In the genomic region with DNA sequence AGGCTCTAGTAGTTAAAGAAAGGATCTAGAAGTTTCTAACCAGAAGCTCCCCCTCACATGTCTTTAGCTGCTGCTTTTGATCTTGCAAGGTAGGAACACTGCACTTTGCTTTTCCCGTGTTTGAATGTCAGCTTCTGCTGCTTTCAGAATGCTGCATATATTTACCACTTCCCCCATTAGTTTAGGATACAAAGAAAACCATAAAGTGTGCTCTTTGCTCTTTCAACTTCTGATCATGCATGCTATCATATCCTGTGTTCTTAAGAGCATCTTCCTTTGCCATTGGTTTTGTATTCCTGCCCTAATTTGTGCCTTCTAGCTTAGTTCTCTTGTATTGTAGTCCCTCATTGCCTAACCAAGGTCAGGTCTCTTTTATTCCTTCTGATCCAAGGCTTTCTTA, we compare ENCODE assay signal across 9 cellular contexts. TPM values are rescaled to one million over a fixed set of nuclear protein-coding genes. Genes with fewer than 3 reads are reported as not detected.
A peak's percentile ranks its signal among the peaks of the same experiment; 100 is the strongest.
DNase-seq lines count a peak whose midpoint lies in the region; ATAC-seq and TF ChIP-seq lines count a peak whose summit lies in the region.
"Had no signal": no experiment of that assay in that cellular context is flagged by ENCODE, and none has a peak within 500 bp of the region (broad histone marks: within the 10 kb centered on the region; RNA-seq: fewer than 3 reads in every experiment).

No MANE protein-coding gene starts in this region.

- TF ChIP-seq CTCF in SK-N-SH (IDR thresholded peaks at IDR 0.05): no peak
- TF ChIP-seq CTCF in activated CD8-positive, alpha-beta T cell treated with anti-CD3 and anti-CD28 coated beads for 36 hours (IDR thresholded peaks at IDR 0.05): no peak
- TF ChIP-seq CTCF in left lung (IDR thresholded peaks at IDR 0.05): no peak
- TF ChIP-seq CTCF in stomach (IDR thresholded peaks at IDR 0.05): no peak

- H3K27me3 ChIP-seq in SK-N-SH (ENCODE audit: insufficient read depth) (no peaks in the 10 kb centered on the region), left lung (no peaks in the 10 kb centered on the region), stomach (no peaks in the 10 kb centered on the region)

- POLR2A ChIA-PET in SK-N-SH (lab: Yijun Ruan, JAX): interaction anchor here (1.2 kb wide), 1 partner anchor 44 kb away, joined by 3 read pairs; no protein-coding TSS in a partner anchor
- POLR2A ChIA-PET in activated CD8-positive, alpha-beta T cell treated with anti-CD3 and anti-CD28 coated beads for 36 hours (lab: Charles Lee): interaction anchor here (0.7 to 1.5 kb wide), 3 partner anchors 15 to 361 kb away, joined by 3 to 5 read pairs (median 4); no protein-coding TSS in a partner anchor

- H4K20me1 ChIP-seq in SK-N-SH (ENCODE audit: insufficient read depth): peaks cover 46% of the 10 kb centered on the region

- peak overlapping the region; percentile 51; the same call in 1 of the 2 replicates for H3K4me2 ChIP-seq in SK-N-SH

- peaks cover 90% of the 10 kb centered on the region for H3K79me2 ChIP-seq in SK-N-SH (ENCODE audit: insufficient read depth)

- H3K9ac ChIP-seq in SK-N-SH: no peak overlapping the region

- no peaks in the 10 kb centered on the region for H3K27me3 Mint-ChIP-seq in activated CD8-positive, alpha-beta T cell treated with anti-CD3 and anti-CD28 coated beads for 36 hours

- peaks cover 81% of the 10 kb centered on the region for H3K4me1 Mint-ChIP-seq in activated CD8-positive, alpha-beta T cell treated with anti-CD3 and anti-CD28 coated beads for 36 hours (ENCODE audit: low read depth)

- TF ChIP-seq RAD21 in SK-N-SH (IDR thresholded peaks at IDR 0.05; ENCODE audit: low read length): no peak

- H3K36me3 ChIP-seq in SK-N-SH (replicated peaks in 1 of 2; ENCODE audit: control insufficient read depth in 1 of 2, insufficient read depth in 2 of 2, low read length in 1 of 2): peaks cover 16 to 37% of the 10 kb centered on the region in 2 experiments
- peaks cover 0 to 20% of the 10 kb centered on the region in 2 donors for H3K36me3 ChIP-seq in left lung
- H3K36me3 ChIP-seq in stomach: peaks cover 12 to 32% (median 25%) of the 10 kb centered on the region in 4 donors

- intact Hi-C loops in activated CD8-positive, alpha-beta T cell treated with anti-CD3 and anti-CD28 coated beads for 36 hours (cut with micrococcal nuclease): no loop called here
- intact Hi-C loops in left lung (cut with DNase I) (no loop called here), stomach (cut with DNase I; ENCODE audit: low total_unique reads) (no loop called here)

- H3K9me3 ChIP-seq in SK-N-SH (no peaks in the 10 kb centered on the region), left lung (no peaks in the 10 kb centered on the region), stomach (no peaks in the 10 kb centered on the region)

- CTCF ChIA-PET in SK-N-SH (lab: Yijun Ruan, JAX): interaction anchor here (1.1 kb wide), 2 partner anchors 14 to 183 kb away, joined by 3 to 5 read pairs; no protein-coding TSS in a partner anchor
- CTCF ChIA-PET in activated CD8-positive, alpha-beta T cell treated with anti-CD3 and anti-CD28 coated beads for 36 hours (lab: Charles Lee): interaction anchor here (1.1 to 2.2 kb wide), 5 partner anchors 10 to 224 kb away, joined by 3 to 6 read pairs (median 5); no protein-coding TSS in a partner anchor

- peaks cover 20% of the 10 kb centered on the region for H3F3A ChIP-seq in SK-N-SH (replicated peaks; ENCODE audit: insufficient read depth)

- TF ChIP-seq EP300 in SK-N-SH (IDR thresholded peaks at IDR 0.05; ENCODE audit: borderline replicate concordance in 1 of 2, low read depth in 1 of 2, low read length in 1 of 2) (no peak), stomach (IDR thresholded peaks at IDR 0.05) (no peak)

- peaks cover 43% of the 10 kb centered on the region for H3K36me3 Mint-ChIP-seq in activated CD8-positive, alpha-beta T cell treated with anti-CD3 and anti-CD28 coated beads for 36 hours (ENCODE audit: low read depth)

- H3K4me1 ChIP-seq in SK-N-SH (ENCODE audit: control insufficient read depth in 1 of 2, insufficient read depth in 2 of 2, low read depth in 1 of 2, low read length in 1 of 2) (peaks cover 23 to 46% of the 10 kb centered on the region in 2 experiments), left lung (peaks cover 34 to 50% of the 10 kb centered on the region in 2 donors), stomach (peaks cover 42 to 79% (median 60%) of the 10 kb centered on the region in 4 donors)

- peak overlapping the region; percentile 31 for H3K4me3 Mint-ChIP-seq in activated CD8-positive, alpha-beta T cell treated with anti-CD3 and anti-CD28 coated beads for 36 hours

- no peak overlapping the region for H3K4me3 ChIP-seq in SK-N-SH (ENCODE audit: low read depth in 2 of 2, low read length in 1 of 2)
- no peak overlapping the region for H3K4me3 ChIP-seq in left lung
- no peak overlapping the region for H3K4me3 ChIP-seq in stomach

- ATAC-seq in SK-N-SH treated with all-trans-retinoic acid at 6 μM for 48 hours (no peak), left lung (no peak), HG03196 (IDR thresholded peaks at IDR 0.05; ENCODE audit: unreplicated experiment) (no peak), GM21786 (IDR thresholded peaks at IDR 0.05; ENCODE audit: unreplicated experiment) (no peak)
- ATAC-seq in activated CD8-positive, alpha-beta T cell treated with anti-CD3 and anti-CD28 coated beads for 36 hours: peak; percentile 24

- 89% methylated on average over 1 of the region's 1 CpG for WGBS in SK-N-SH (ENCODE audit: low lambda C conversion rate)
- WGBS in stomach, 5 donors: 15 to 33% (median 23%) methylated on average over 1 of the region's 1 CpG

- no peak for TF ChIP-seq POLR2A in stomach (IDR thresholded peaks at IDR 0.05)

- H2AFZ ChIP-seq in SK-N-SH (ENCODE audit: low read depth): no peak overlapping the region

- DNase-seq in SK-N-SH (no peak), left lung (no peak), stomach (no peak), NCI-H2029 treated with DMSO at 0.1 percent for 48 hours (lab: John Stamatoyannopoulos, UW) (no peak)
- DNase-seq in activated CD8-positive, alpha-beta T cell treated with anti-CD3 and anti-CD28 coated beads for 36 hours: no peak
- DNase-seq: SHP77 treated with DMSO at 0.1 percent for 48 hours had no signal

- H3K27ac Mint-ChIP-seq in activated CD8-positive, alpha-beta T cell treated with anti-CD3 and anti-CD28 coated beads for 36 hours: peak overlapping the region; percentile 82

- peak overlapping the region; percentile 25 to 77 for H3K27ac ChIP-seq in SK-N-SH (ENCODE audit: low read depth in 2 of 2, low read length in 1 of 2)
- H3K27ac ChIP-seq in left lung: peak overlapping the region; percentile 53 to 65
- H3K27ac ChIP-seq in stomach: peak overlapping the region in 4 of 5 donors; percentile 21 to 68 (median 60)

- H3K9me3 Mint-ChIP-seq in activated CD8-positive, alpha-beta T cell treated with anti-CD3 and anti-CD28 coated beads for 36 hours: no peaks in the 10 kb centered on the region

- H3K9me2 ChIP-seq in SK-N-SH: no peaks in the 10 kb centered on the region

TF ChIP-seq in SK-N-SH, 30 proteins besides CTCF, POLR2A, EP300 and RAD21 (continues in another document):
- TF ChIP-seq GABPA (IDR thresholded peaks at IDR 0.05; ENCODE audit: low read depth) (no peak), JUND (IDR thresholded peaks at IDR 0.05) (no peak), POLR2AphosphoS5 (IDR thresholded peaks at IDR 0.05; ENCODE audit: low read depth, low read length) (no peak), FOSL2 (IDR thresholded peaks at IDR 0.05; ENCODE audit: borderline replicate concordance, low read depth) (no peak), TCF12 (IDR thresholded peaks at IDR 0.05) (no peak), ELF1 (IDR thresholded peaks at IDR 0.05) (no peak), SMC3 (IDR thresholded peaks at IDR 0.05; ENCODE audit: low read depth, low read length) (no peak)
- TF ChIP-seq, protein P1, sequence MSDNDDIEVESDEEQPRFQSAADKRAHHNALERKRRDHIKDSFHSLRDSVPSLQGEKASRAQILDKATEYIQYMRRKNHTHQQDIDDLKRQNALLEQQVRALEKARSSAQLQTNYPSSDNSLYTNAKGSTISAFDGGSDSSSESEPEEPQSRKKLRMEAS (IDR thresholded peaks at IDR 0.05; ENCODE audit: low read depth): no peak

TF ChIP-seq in SK-N-SH treated with all-trans-retinoic acid at 6 μM for 48 hours, 23 proteins besides CTCF, POLR2A, EP300 and RAD21 (continues in another document):
- TF ChIP-seq ARNTL (CRISPR knock-in tag; IDR thresholded peaks at IDR 0.05; ENCODE audit: borderline replicate concordance, low read depth) (no peak), GLIS3 (CRISPR knock-in tag; IDR thresholded peaks at IDR 0.05) (no peak), RARB (CRISPR knock-in tag; IDR thresholded peaks at IDR 0.05) (no peak), ESRRG (CRISPR knock-in tag; IDR thresholded peaks at IDR 0.05) (no peak)
- TF ChIP-seq, protein P2, sequence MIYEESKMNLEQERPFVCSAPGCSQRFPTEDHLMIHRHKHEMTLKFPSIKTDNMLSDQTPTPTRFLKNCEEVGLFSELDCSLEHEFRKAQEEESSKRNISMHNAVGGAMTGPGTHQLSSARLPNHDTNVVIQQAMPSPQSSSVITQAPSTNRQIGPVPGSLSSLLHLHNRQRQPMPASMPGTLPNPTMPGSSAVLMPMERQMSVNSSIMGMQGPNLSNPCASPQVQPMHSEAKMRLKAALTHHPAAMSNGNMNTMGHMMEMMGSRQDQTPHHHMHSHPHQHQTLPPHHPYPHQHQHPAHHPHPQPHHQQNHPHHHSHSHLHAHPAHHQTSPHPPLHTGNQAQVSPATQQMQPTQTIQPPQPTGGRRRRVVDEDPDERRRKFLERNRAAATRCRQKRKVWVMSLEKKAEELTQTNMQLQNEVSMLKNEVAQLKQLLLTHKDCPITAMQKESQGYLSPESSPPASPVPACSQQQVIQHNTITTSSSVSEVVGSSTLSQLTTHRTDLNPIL (CRISPR knock-in tag; IDR thresholded peaks at IDR 0.05; ENCODE audit: low read depth): no peak
- TF ChIP-seq, protein P3, sequence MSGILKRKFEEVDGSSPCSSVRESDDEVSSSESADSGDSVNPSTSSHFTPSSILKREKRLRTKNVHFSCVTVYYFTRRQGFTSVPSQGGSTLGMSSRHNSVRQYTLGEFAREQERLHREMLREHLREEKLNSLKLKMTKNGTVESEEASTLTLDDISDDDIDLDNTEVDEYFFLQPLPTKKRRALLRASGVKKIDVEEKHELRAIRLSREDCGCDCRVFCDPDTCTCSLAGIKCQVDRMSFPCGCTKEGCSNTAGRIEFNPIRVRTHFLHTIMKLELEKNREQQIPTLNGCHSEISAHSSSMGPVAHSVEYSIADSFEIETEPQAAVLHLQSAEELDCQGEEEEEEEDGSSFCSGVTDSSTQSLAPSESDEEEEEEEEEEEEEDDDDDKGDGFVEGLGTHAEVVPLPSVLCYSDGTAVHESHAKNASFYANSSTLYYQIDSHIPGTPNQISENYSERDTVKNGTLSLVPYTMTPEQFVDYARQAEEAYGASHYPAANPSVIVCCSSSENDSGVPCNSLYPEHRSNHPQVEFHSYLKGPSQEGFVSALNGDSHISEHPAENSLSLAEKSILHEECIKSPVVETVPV (CRISPR knock-in tag; IDR thresholded peaks at IDR 0.05): no peak

RNA-seq across cellular contexts. Expression of a gene that starts 43.3 kb away (rescaled TPM):
- polyA plus RNA-seq in SK-N-SH (2012; rRNA removed): 10.3 and 12.6 TPM in 2 replicates
- polyA plus RNA-seq in SK-N-SH (2012; cell fraction: cytosol; rRNA removed): 9.7 and 10.8 TPM in 2 replicates
- 14.9 and 19.1 TPM in 2 replicates for polyA plus RNA-seq in SK-N-SH (2012; cell fraction: nucleus; rRNA removed)
- 10 to 100 TPM; 37.2 to 39.6 TPM for total RNA-seq in activated CD8-positive, alpha-beta T cell treated with anti-CD3 and anti-CD28 coated beads for 36 hours
- 10 to 100 TPM; 31.9 to 37.0 TPM for total RNA-seq in left lung
- total RNA-seq in stomach: 10 to 100 TPM; 23.2 to 64.7 (median 32.5) TPM
- polyA plus RNA-seq in stomach: 1 to 10 TPM; 2.7 to 7.0 (median 6.5) TPM
